ENCODE assay signal across 21 cellular contexts in the genomic region with DNA sequence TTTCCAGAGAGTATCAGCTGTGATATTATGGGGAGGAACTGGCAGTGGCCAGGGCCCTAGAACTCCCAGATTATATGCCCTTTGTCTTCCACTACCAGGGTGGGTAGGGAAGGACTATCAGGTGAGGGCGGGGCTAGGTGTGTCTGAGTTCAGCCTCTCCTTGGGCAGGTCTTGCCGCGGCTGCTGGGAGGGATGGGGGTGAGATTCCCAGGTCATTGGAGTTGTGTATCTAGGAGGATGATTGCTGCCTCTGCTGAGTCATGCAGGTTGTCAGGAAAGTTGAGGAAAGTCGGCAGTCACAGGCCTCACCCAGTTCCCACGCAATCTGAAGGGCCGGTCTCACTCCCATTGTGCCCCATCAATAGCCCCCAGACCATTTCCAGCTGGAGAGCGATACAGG.
"Had no signal": no experiment of that assay in that cellular context is flagged by ENCODE, and none has a peak within 500 bp of the region (broad histone marks: within the 10 kb centered on the region; RNA-seq: fewer than 3 reads in every experiment).

No MANE protein-coding gene starts in this region.

- H3K79me2 ChIP-seq: parathyroid adenoma had no signal

- H3K27me3 ChIP-seq: esophagus muscularis mucosa, left lung, neural progenitor cell, right atrium auricular region, stomach, thyroid gland had no signal

- H3K36me3 ChIP-seq: esophagus muscularis mucosa, left lung, neural progenitor cell, prostate gland, right atrium auricular region, stomach, thyroid gland had no signal

- H3K4me1 ChIP-seq: esophagus muscularis mucosa, left lung, neural progenitor cell, parathyroid adenoma, prostate gland, right atrium auricular region, stomach, thyroid gland had no signal

- H3K9me3 ChIP-seq: esophagus muscularis mucosa, prostate gland, thyroid gland had no signal

- ATAC-seq: left cardiac atrium; left lung; naive thymus-derived CD4-positive, alpha-beta T cell; sciatic nerve; stimulated activated effector memory CD8-positive, alpha-beta T cell treated with anti-CD3 and anti-CD28 coated beads, Interleukin-12 subunit alpha, Interleukin-12 subunit beta, amount 100 ng/mL, for 72 hours had no signal

- H3K27ac ChIP-seq: esophagus muscularis mucosa, left lung, neural progenitor cell, parathyroid adenoma, prostate gland, right atrium auricular region, stomach, thyroid gland had no signal

- H3K4me2 ChIP-seq: neural progenitor cell had no signal

- H2AFZ ChIP-seq: neural progenitor cell, parathyroid adenoma had no signal

- DNase-seq: effector CD8-positive, alpha-beta T cell; endodermal cell; foreskin melanocyte; head of caudate nucleus; left cardiac atrium; mesendoderm; midbrain; naive thymus-derived CD4-positive, alpha-beta T cell; stimulated activated CD4-positive, alpha-beta T cell treated with anti-CD3 and anti-CD28 coated beads, Interleukin-2, amount 100 ng/mL, for 24 hours; stimulated activated CD4-positive, alpha-beta T cell treated with anti-CD3 and anti-CD28 coated beads, Interleukin-4, amount 100 ng/mL, for 24 hours; stimulated activated naive CD4-positive, alpha-beta T cell treated with Interleukin-2 at 50 U/mL for 16 hours; stomach; thyroid gland had no signal

- H3K4me3 ChIP-seq: esophagus muscularis mucosa, left lung, neural progenitor cell, prostate gland, right atrium auricular region, stomach, thyroid gland had no signal

- H3K9ac ChIP-seq: neural progenitor cell, parathyroid adenoma had no signal
